Comparison of ENCODE assay signal across 23 cellular contexts in the genomic region with DNA sequence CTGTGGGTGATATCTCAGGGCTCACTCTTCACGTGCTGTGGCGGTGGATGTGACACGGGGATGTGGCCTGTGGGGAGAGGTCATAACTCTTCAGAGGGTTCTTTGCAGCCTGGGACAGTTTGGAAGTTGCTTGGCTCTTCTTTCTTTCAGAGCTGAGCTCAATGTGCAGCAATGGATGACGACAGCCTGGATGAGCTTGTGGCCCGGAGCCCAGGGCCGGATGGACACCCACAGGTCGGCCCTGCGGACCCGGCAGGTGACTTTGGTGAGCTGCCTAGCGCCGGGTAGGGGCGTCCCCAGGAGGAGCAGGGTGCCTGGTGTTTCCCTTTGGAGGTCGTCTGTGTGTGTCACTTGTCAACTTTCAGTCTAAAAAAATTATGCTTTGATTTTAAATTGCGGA. TPM values are rescaled to one million over a fixed set of nuclear protein-coding genes. Genes with fewer than 3 reads are reported as not detected.
A peak's percentile ranks its signal among the peaks of the same experiment; 100 is the strongest.
DNase-seq lines count a peak whose midpoint lies in the region; ATAC-seq and TF ChIP-seq lines count a peak whose summit lies in the region.
"Had no signal": no experiment of that assay in that cellular context is flagged by ENCODE, and none has a peak within 500 bp of the region (broad histone marks: within the 10 kb centered on the region; RNA-seq: fewer than 3 reads in every experiment).

No MANE protein-coding gene starts in this region.

- ATAC-seq in left cardiac atrium (peak; percentile 8 to 21), right lobe of liver (peak; percentile 44 to 69 (median 48))
- ATAC-seq in stimulated activated naive CD8-positive, alpha-beta T cell treated with anti-CD3 and anti-CD28 coated beads, Interleukin-15, amount 100 ng/mL, for 72 hours, result no peak
- ATAC-seq: HCT116 had no signal

- H3K27me3 Mint-ChIP-seq in stimulated activated naive CD8-positive, alpha-beta T cell treated with anti-CD3 and anti-CD28 coated beads, Interleukin-15, amount 100 ng/mL, for 72 hours, result no peaks in the 10 kb centered on the region
- H3K27me3 Mint-ChIP-seq: activated naive CD4-positive, alpha-beta T cell treated with anti-CD3 and anti-CD28 coated beads, Interleukin-2, amount 50 U/mL, for 24 hours; CD4-positive, alpha-beta memory T cell had no signal

- intact Hi-C loops in left cardiac atrium (cut with DNase I) (no loop called here), cardiac septum (cut with DNase I) (no loop called here), adrenal gland (cut with DNase I) (no loop called here), right lobe of liver (cut with DNase I) (no loop called here)

- H3K4me1 ChIP-seq in adrenal gland (replicated peaks in 1 of 2), result peaks cover 39 to 44% of the 10 kb centered on the region in 2 donors
- peaks cover 0 to 52% (median 28%) of the 10 kb centered on the region in 4 donors for H3K4me1 ChIP-seq in right lobe of liver

- WGBS in adrenal gland, 4 donors, result 59 to 75% (median 68%) methylated on average over 13 to 14 of the region's 14 CpGs
- WGBS in right lobe of liver (ENCODE audit: insufficient coverage, low coverage, low lambda C conversion rate, missing lambda C conversion rate), result 21% methylated on average over 6 of the region's 14 CpGs

- H3K9me3 ChIP-seq in adrenal gland (replicated peaks in 1 of 3) (no peaks in the 10 kb centered on the region), right lobe of liver (no peaks in the 10 kb centered on the region)
- H3K9me3 ChIP-seq: MG63, neutrophil, thyroid gland had no signal

- peak overlapping the region; percentile 53 to 61 for H3K27ac Mint-ChIP-seq in stimulated activated naive CD8-positive, alpha-beta T cell treated with anti-CD3 and anti-CD28 coated beads, Interleukin-15, amount 100 ng/mL, for 72 hours
- H3K27ac Mint-ChIP-seq: activated naive CD4-positive, alpha-beta T cell treated with anti-CD3 and anti-CD28 coated beads, Interleukin-2, amount 50 U/mL, for 24 hours had no signal

- H3K27me3 ChIP-seq in adrenal gland (no peaks in the 10 kb centered on the region), right lobe of liver (no peaks in the 10 kb centered on the region)
- H3K27me3 ChIP-seq: brain microvascular endothelial cell, MG63, neutrophil, thyroid gland had no signal

- peaks cover 60% of the 10 kb centered on the region for H3K4me1 Mint-ChIP-seq in stimulated activated naive CD8-positive, alpha-beta T cell treated with anti-CD3 and anti-CD28 coated beads, Interleukin-15, amount 100 ng/mL, for 72 hours

- TF ChIP-seq POLR2A in adrenal gland (IDR thresholded peaks at IDR 0.05) (no peak), right lobe of liver (IDR thresholded peaks at IDR 0.05) (no peak)

- DNase-seq in left cardiac atrium (no peak), cardiac septum (ENCODE audit: low spot score) (no peak), adrenal gland (peak in 1 of 7 donors; percentile 48), right lobe of liver (peak; percentile 75 to 78 (median 78)), germinal center (ENCODE audit: low spot score) (no peak), NOMO-1 treated with dmso at 0.1 percent for 144 hours (lab: John Stamatoyannopoulos, UW; ENCODE audit: unreplicated experiment) (no peak), LoVo (ENCODE audit: low spot score) (no peak)
- no peak for DNase-seq in stimulated activated naive CD8-positive, alpha-beta T cell treated with anti-CD3 and anti-CD28 coated beads, Interleukin-15, amount 100 ng/mL, for 72 hours
- DNase-seq: activated CD8-positive, alpha-beta memory T cell treated with anti-CD3 and anti-CD28 coated beads, Interleukin-2, amount 50 U/mL, for 4 hours; brain microvascular endothelial cell; DMS53; foreskin fibroblast; MG63; midbrain; NCI-H1436 treated with DMSO at 0.1 percent for 48 hours; PC-9; thyroid gland had no signal

- H3K4me3 ChIP-seq in adrenal gland (no peak overlapping the region), right lobe of liver (no peak overlapping the region)
- H3K4me3 ChIP-seq: MG63, PC-9, thyroid gland had no signal

- peak overlapping the region in 4 of 5 donors; percentile 26 to 85 (median 50) for H3K27ac ChIP-seq in adrenal gland
- peak overlapping the region in 1 of 3 donors; percentile 18 for H3K27ac ChIP-seq in right lobe of liver
- H3K27ac ChIP-seq: brain microvascular endothelial cell, neutrophil, PC-9, thyroid gland had no signal

- TF ChIP-seq CTCF in adrenal gland (IDR thresholded peaks at IDR 0.05) (no peak), right lobe of liver (IDR thresholded peaks at IDR 0.05) (no peak)

- H3K4me3 Mint-ChIP-seq in stimulated activated naive CD8-positive, alpha-beta T cell treated with anti-CD3 and anti-CD28 coated beads, Interleukin-15, amount 100 ng/mL, for 72 hours, result peak overlapping the region in 1 of 2 donors; percentile 11
- H3K4me3 Mint-ChIP-seq: activated naive CD4-positive, alpha-beta T cell treated with anti-CD3 and anti-CD28 coated beads, Interleukin-2, amount 50 U/mL, for 24 hours had no signal

- no peaks in the 10 kb centered on the region for H3K9me3 Mint-ChIP-seq in stimulated activated naive CD8-positive, alpha-beta T cell treated with anti-CD3 and anti-CD28 coated beads, Interleukin-15, amount 100 ng/mL, for 72 hours
- H3K9me3 Mint-ChIP-seq: activated naive CD4-positive, alpha-beta T cell treated with anti-CD3 and anti-CD28 coated beads, Interleukin-2, amount 50 U/mL, for 24 hours had no signal

- H3K36me3 ChIP-seq in adrenal gland (replicated peaks in 1 of 2) (peaks cover 0 to 35% of the 10 kb centered on the region in 2 donors), right lobe of liver (peaks cover 0 to 25% (median 8%) of the 10 kb centered on the region in 4 donors)

RNA-seq across cellular contexts. Expression of gene PHRF1, which starts 5.1 kb away (rescaled TPM):
- 10 to 100 TPM; 17.3 to 21.5 TPM for total RNA-seq in left cardiac atrium
- 20.9 TPM for total RNA-seq in cardiac septum
- total RNA-seq in adrenal gland, result 10 to 100 TPM; 17.2 to 42.2 (median 30.1) TPM
- 10 to 100 TPM in 2 of 3 donors, 1 to 10 TPM in 1; 8.7 to 62.3 (median 23.3) TPM for polyA plus RNA-seq in adrenal gland
- total RNA-seq in right lobe of liver, result 10 to 100 TPM; 15.4 to 21.9 (median 20.3) TPM

RNA-seq across cellular contexts. Expression of gene RASSF7, which starts 20.6 kb away (rescaled TPM):
- total RNA-seq in left cardiac atrium, result 1 to 10 TPM; 3.2 to 4.4 TPM
- total RNA-seq in cardiac septum, result 2.6 TPM
- 10 to 100 TPM in 4 of 8 donors, 1 to 10 TPM in 4; 2.9 to 18.2 (median 7.9) TPM for total RNA-seq in adrenal gland
- 10 to 100 TPM in 1 of 3 donors, 1 to 10 TPM in 1, under 1 TPM in 1; 0.33 to 19.9 (median 9.8) TPM for polyA plus RNA-seq in adrenal gland
- total RNA-seq in right lobe of liver, result 10 to 100 TPM; 20.5 to 61.1 (median 39.5) TPM

RNA-seq across cellular contexts. Expression of gene LMNTD2, which starts 20.8 kb away (rescaled TPM):
- total RNA-seq in left cardiac atrium (1 to 10 TPM in 1 of 2 donors, under 1 TPM in 1; 0.58 to 1.1 TPM), cardiac septum (0.40 TPM), adrenal gland (1 to 10 TPM in 7 of 8 donors, under 1 TPM in 1; 0.35 to 9.1 (median 6.1) TPM), right lobe of liver (10 to 100 TPM in 1 of 6 experiments, 1 to 10 TPM in 5; 4.7 to 14.7 (median 7.9) TPM)
- polyA plus RNA-seq in adrenal gland, result 10 to 100 TPM in 2 of 3 donors, under 1 TPM in 1; 0.20 to 21.0 (median 12.7) TPM

RNA-seq across cellular contexts. Expression of gene IRF7, which starts 34.4 kb away (rescaled TPM):
- total RNA-seq in left cardiac atrium, result 10 to 100 TPM; 12.1 to 24.3 TPM
- total RNA-seq in cardiac septum, result 9.7 TPM
- total RNA-seq in adrenal gland, result 10 to 100 TPM in 5 of 8 donors, 1 to 10 TPM in 3; 7.8 to 28.3 (median 11.2) TPM
- 10 to 100 TPM in 2 of 3 donors, under 1 TPM in 1; 0.81 to 87.6 (median 25.9) TPM for polyA plus RNA-seq in adrenal gland
- 10 to 100 TPM; 27.3 to 72.8 (median 47.7) TPM for total RNA-seq in right lobe of liver

RNA-seq across cellular contexts. Expression of gene CDHR5, which starts 43.4 kb away (rescaled TPM):
- not detected for total RNA-seq in left cardiac atrium
- not detected for total RNA-seq in cardiac septum
- total RNA-seq in adrenal gland, result 1 to 10 TPM in 5 of 8 donors, under 1 TPM in 2, not detected in 1; 0.83 to 5.2 (median 1.3) TPM
- polyA plus RNA-seq in adrenal gland, result under 1 TPM; 0.31 to 0.61 (median 0.56) TPM
- 100 to 1,000 TPM in 2 of 6 experiments, 10 to 100 TPM in 4; 59.4 to 162 (median 80.7) TPM for total RNA-seq in right lobe of liver
- total RNA-seq: CD4-positive, alpha-beta memory T cell; dermis microvascular lymphatic vessel endothelial cell; PC-9; SK-MEL-5; thyroid gland had no signal
- polyA plus RNA-seq: CD4-positive, alpha-beta memory T cell had no signal

Comparison
In these comparisons a context has a peak if more than half of its experiments do, and no peak if none do; other contexts are left out.
1. DNase-seq: peak in right lobe of liver (3 of 3); none in left cardiac atrium (single experiment), cardiac septum (single experiment), stimulated activated naive CD8-positive, alpha-beta T cell treated with anti-CD3 and anti-CD28 coated beads, Interleukin-15, amount 100 ng/mL, for 72 hours (0 of 2), germinal center (single experiment), NOMO-1 treated with dmso at 0.1 percent for 144 hours (single experiment) and LoVo (single experiment).